In the genomic region with DNA sequence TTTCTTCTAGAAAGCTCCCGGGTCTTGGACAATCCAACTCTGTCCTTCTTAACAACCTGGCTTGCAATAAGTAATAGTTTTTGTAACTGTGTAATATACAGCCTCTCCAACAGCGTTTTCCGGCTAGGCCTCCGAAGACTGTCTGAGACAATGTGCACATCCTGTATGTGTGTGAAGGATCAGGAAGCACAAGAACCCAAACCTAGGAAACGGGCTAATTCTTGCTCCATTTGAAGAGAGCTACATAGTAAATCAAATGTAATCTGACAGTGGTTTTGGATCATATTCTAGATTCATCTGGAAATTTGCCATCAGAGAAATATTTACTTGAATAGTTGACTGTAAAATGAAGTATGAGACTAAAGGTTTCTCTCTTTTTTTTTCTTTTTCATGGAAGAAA, we compare ENCODE assay signal across 17 cellular contexts.
"Had no signal": no experiment of that assay in that cellular context is flagged by ENCODE, and none has a peak within 500 bp of the region (broad histone marks: within the 10 kb centered on the region; RNA-seq: fewer than 3 reads in every experiment).

No MANE protein-coding gene starts in this region.

- DNase-seq: activated B cell treated with CpG ODN at 0.5 μM for 24 hours; activated CD4-positive, alpha-beta T cell treated with anti-CD3 and anti-CD28 coated beads, Interleukin-2, amount 10 ng/mL, durations not matched to agents 7 days and 5 days; activated naive CD4-positive, alpha-beta T cell treated with anti-CD3 and anti-CD28 coated beads, Interleukin-2, amount 10 ng/mL, durations not matched to agents 7 days and 5 days; amniotic stem cell; effector CD4-positive, alpha-beta T cell; natural killer cell; stimulated activated CD4-positive, alpha-beta T cell treated with anti-CD3 and anti-CD28 coated beads, Interleukin-4, amount 100 ng/mL, for 24 hours; T-helper 17 cell had no signal

- H3K27ac ChIP-seq: breast epithelium, prostate gland, SK-N-MC, thoracic aorta had no signal

- H3K4me3 ChIP-seq: breast epithelium, prostate gland, SK-N-MC, thoracic aorta had no signal

- H3K36me3 Mint-ChIP-seq: activated naive CD4-positive, alpha-beta T cell treated with anti-CD3 and anti-CD28 coated beads, Interleukin-2, amount 10 ng/mL, durations not matched to agents 7 days and 5 days; natural killer cell had no signal

- H3K27me3 ChIP-seq: breast epithelium had no signal

- H3K9me3 ChIP-seq: breast epithelium, prostate gland had no signal

- H3K4me3 Mint-ChIP-seq: activated B cell treated with CpG ODN at 0.5 μM for 24 hours; activated CD4-positive, alpha-beta T cell treated with anti-CD3 and anti-CD28 coated beads, Interleukin-2, amount 10 ng/mL, durations not matched to agents 7 days and 5 days; activated naive CD4-positive, alpha-beta T cell treated with anti-CD3 and anti-CD28 coated beads, Interleukin-2, amount 10 ng/mL, durations not matched to agents 7 days and 5 days; natural killer cell; stimulated activated naive CD8-positive, alpha-beta T cell treated with anti-CD3 and anti-CD28 coated beads, Interleukin-15, Interleukin-2, amounts not matched to agents 100 ng/mL and 50 ng/mL, for 24 hours; T-helper 17 cell had no signal

- H3K9me3 Mint-ChIP-seq: activated B cell treated with CpG ODN at 0.5 μM for 24 hours; activated CD4-positive, alpha-beta T cell treated with anti-CD3 and anti-CD28 coated beads, Interleukin-2, amount 10 ng/mL, durations not matched to agents 7 days and 5 days; activated naive CD4-positive, alpha-beta T cell treated with anti-CD3 and anti-CD28 coated beads, Interleukin-2, amount 10 ng/mL, durations not matched to agents 7 days and 5 days; activated T-helper 2 cell treated with anti-CD3 and anti-CD28 coated beads, Interferon-gamma antibody, Interleukin-2, Interleukin-4, amounts not matched to agents 10 μg/mL and 5 μg/mL and 100 μg/mL, durations not matched to agents 14 hours and 24 hours and 36 hours; natural killer cell; stimulated activated naive CD8-positive, alpha-beta T cell treated with anti-CD3 and anti-CD28 coated beads, Interleukin-15, Interleukin-2, amounts not matched to agents 100 ng/mL and 50 ng/mL, for 24 hours had no signal

- ATAC-seq: left lobe of liver, natural killer cell, sciatic nerve, T-helper 17 cell had no signal

- H3K27ac Mint-ChIP-seq: activated B cell treated with CpG ODN at 0.5 μM for 24 hours; activated CD4-positive, alpha-beta T cell treated with anti-CD3 and anti-CD28 coated beads, Interleukin-2, amount 10 ng/mL, durations not matched to agents 7 days and 5 days; activated naive CD4-positive, alpha-beta T cell treated with anti-CD3 and anti-CD28 coated beads, Interleukin-2, amount 10 ng/mL, durations not matched to agents 7 days and 5 days; activated T-helper 2 cell treated with anti-CD3 and anti-CD28 coated beads, Interferon-gamma antibody, Interleukin-2, Interleukin-4, amounts not matched to agents 10 μg/mL and 5 μg/mL and 100 μg/mL, durations not matched to agents 14 hours and 24 hours and 36 hours; natural killer cell; stimulated activated naive CD8-positive, alpha-beta T cell treated with anti-CD3 and anti-CD28 coated beads, Interleukin-15, Interleukin-2, amounts not matched to agents 100 ng/mL and 50 ng/mL, for 24 hours; T-helper 17 cell had no signal

- H3K4me1 ChIP-seq: breast epithelium, prostate gland had no signal

- FAIRE-seq: colon had no signal

- H3K27me3 Mint-ChIP-seq: activated B cell treated with CpG ODN at 0.5 μM for 24 hours; activated CD4-positive, alpha-beta T cell treated with anti-CD3 and anti-CD28 coated beads, Interleukin-2, amount 10 ng/mL, durations not matched to agents 7 days and 5 days; activated naive CD4-positive, alpha-beta T cell treated with anti-CD3 and anti-CD28 coated beads, Interleukin-2, amount 10 ng/mL, durations not matched to agents 7 days and 5 days; stimulated activated naive CD8-positive, alpha-beta T cell treated with anti-CD3 and anti-CD28 coated beads, Interleukin-15, Interleukin-2, amounts not matched to agents 100 ng/mL and 50 ng/mL, for 24 hours; T-helper 17 cell had no signal

- H3K36me3 ChIP-seq: breast epithelium, prostate gland, thoracic aorta had no signal

- H3K4me1 Mint-ChIP-seq: activated CD4-positive, alpha-beta T cell treated with anti-CD3 and anti-CD28 coated beads, Interleukin-2, amount 10 ng/mL, durations not matched to agents 7 days and 5 days; activated naive CD4-positive, alpha-beta T cell treated with anti-CD3 and anti-CD28 coated beads, Interleukin-2, amount 10 ng/mL, durations not matched to agents 7 days and 5 days had no signal
